1 cellular context compared by ENCODE assay signal in genomic region chr11:122128146-122128545, GRCh38.
TF ChIP-seq lines count a peak whose summit lies in the region.

No MANE protein-coding gene starts in this region.

TF ChIP-seq in HCT116, 20 proteins besides CTCF, POLR2A, EP300 and RAD21 (continued from another document):
- TF ChIP-seq EZH2phosphoT487 (IDR thresholded peaks at IDR 0.05; ENCODE audit: borderline replicate concordance) = no peak
